ENCODE assay signal across 22 cellular contexts in genomic region chr22:23116506-23117263, GRCh38. TPM values are rescaled to one million over a fixed set of nuclear protein-coding genes. Genes with fewer than 3 reads are reported as not detected.
DNase-seq lines count a peak whose midpoint lies in the region; ATAC-seq and TF ChIP-seq lines count a peak whose summit lies in the region.
"Had no signal": no experiment of that assay in that cellular context is flagged by ENCODE, and none has a peak within 500 bp of the region (broad histone marks: within the 10 kb centered on the region; RNA-seq: fewer than 3 reads in every experiment).

No MANE protein-coding gene starts in this region.

- no peaks in the 10 kb centered on the region for H3K79me2 ChIP-seq in neural progenitor cell (ENCODE audit: low read depth)

- peaks cover 2% of the 10 kb centered on the region for H3K27me3 Mint-ChIP-seq in neural progenitor cell (ENCODE audit: insufficient read depth, low read depth)
- H3K27me3 Mint-ChIP-seq: CD4-positive, alpha-beta T cell had no signal

- no peaks in the 10 kb centered on the region for H3K9me3 Mint-ChIP-seq in neural progenitor cell
- H3K9me3 Mint-ChIP-seq: CD4-positive, alpha-beta T cell had no signal

- no peak overlapping the region for H3K4me3 Mint-ChIP-seq in neural progenitor cell
- H3K4me3 Mint-ChIP-seq: CD4-positive, alpha-beta T cell had no signal

- peaks cover 11% of the 10 kb centered on the region for H4K20me1 ChIP-seq in BLaER1
- peaks cover 23% of the 10 kb centered on the region for H4K20me1 ChIP-seq in neural progenitor cell (ENCODE audit: low read depth)

- H3K36me3 ChIP-seq in BLaER1 (peaks cover 8% of the 10 kb centered on the region; the same call in 1 of the 2 replicates), Panc1 (ENCODE audit: control insufficient read depth, insufficient read depth, low read length) (no peaks in the 10 kb centered on the region), neural progenitor cell (no peaks in the 10 kb centered on the region)
- H3K36me3 ChIP-seq: BE2C, HAP-1 had no signal

- no peak overlapping the region for H3K4me3 ChIP-seq in BLaER1
- no peak overlapping the region for H3K4me3 ChIP-seq in Panc1 (ENCODE audit: low read depth in 2 of 2, low read length in 2 of 2)
- H3K4me3 ChIP-seq in dorsolateral prefrontal cortex, result no peak overlapping the region
- H3K4me3 ChIP-seq in neural progenitor cell, result no peak overlapping the region
- H3K4me3 ChIP-seq: GM23248, HAP-1 had no signal

- no peak overlapping the region for H2AFZ ChIP-seq in neural progenitor cell (replicated peaks)
- H2AFZ ChIP-seq: GM23248 had no signal

- CTCF ChIA-PET in Panc1 (lab: Charles Lee), result no interaction called here

- peak overlapping the region; percentile 84 for H3K27ac ChIP-seq in BLaER1
- H3K27ac ChIP-seq in Panc1 (ENCODE audit: low read length), result no peak overlapping the region
- H3K27ac ChIP-seq in dorsolateral prefrontal cortex, result peak overlapping the region; percentile 76 to 100 (median 99)
- no peak overlapping the region for H3K27ac ChIP-seq in neural progenitor cell
- no peak overlapping the region for H3K27ac ChIP-seq in foreskin keratinocyte
- H3K27ac ChIP-seq: GM23248, KMS-11 had no signal

- POLR2A ChIA-PET in Panc1 (lab: Charles Lee), result no interaction called here

- H3K27ac Mint-ChIP-seq in neural progenitor cell, result no peak overlapping the region

- in situ Hi-C loops in Panc1 (cut with HindIII; ENCODE audit: low pct_unique_long_range_greater_than_20kb, low sequenced_read_pairs), result no loop called here

- H3K36me3 Mint-ChIP-seq in neural progenitor cell, result no peaks in the 10 kb centered on the region

- TF ChIP-seq CTCF in Panc1 (IDR thresholded peaks at IDR 0.05) (no peak), dorsolateral prefrontal cortex (IDR thresholded peaks at IDR 0.05 in 54 of 56, conservative IDR thresholded peaks at IDR 0.05 in 2 of 56; ENCODE audit: low read depth in 1 of 56, partially characterized antibody in 56 of 56) (no peak), neural progenitor cell (IDR thresholded peaks at IDR 0.05) (no peak), foreskin keratinocyte (conservative IDR thresholded peaks at IDR 0.05) (no peak)

- DNase-seq in Panc1 (ENCODE audit: low read depth, low spot score), result no peak
- no peak for DNase-seq in dorsolateral prefrontal cortex
- DNase-seq in neural progenitor cell (ENCODE audit: low spot score), result no peak
- no peak for DNase-seq in NCI-H146 treated with DMSO at 0.1 percent for 48 hours (lab: John Stamatoyannopoulos, UW; ENCODE audit: unreplicated experiment)
- DNase-seq in foreskin keratinocyte, result no peak
- DNase-seq: BE2C; Caco-2; CD4-positive, alpha-beta T cell; DMS 273 treated with DMSO at 0.1 percent for 48 hours; DMS79 treated with DMSO at 0.1 percent for 48 hours; GM23248; NCI-H1092 treated with DMSO at 0.1 percent for 48 hours; NCI-H1436 treated with DMSO at 0.1 percent for 48 hours; NCI-H2029 treated with DMSO at 0.1 percent for 48 hours; NCI-H446 treated with DMSO at 0.1 percent for 48 hours; NCI-H526 treated with DMSO at 0.1 percent for 48 hours; OCI-M1; SHP77 had no signal

- H3K4me1 Mint-ChIP-seq in neural progenitor cell, result no peaks in the 10 kb centered on the region

- intact Hi-C loops in Panc1 (cut with micrococcal nuclease; ENCODE audit: unreplicated experiment) (no loop called here), dorsolateral prefrontal cortex (cut with DNase I) (no loop called here)

- H3K4me2 ChIP-seq in BLaER1, result peak overlapping the region; percentile 94
- no peak overlapping the region for H3K4me2 ChIP-seq in neural progenitor cell
- H3K4me2 ChIP-seq: KMS-11 had no signal

- no peaks in the 10 kb centered on the region for H3K9me3 ChIP-seq in BLaER1
- no peaks in the 10 kb centered on the region for H3K9me3 ChIP-seq in Panc1 (ENCODE audit: control insufficient read depth, insufficient read depth, low read depth, low read length)
- no peaks in the 10 kb centered on the region for H3K9me3 ChIP-seq in neural progenitor cell (ENCODE audit: low read depth)
- H3K9me3 ChIP-seq: BE2C, Caco-2, HAP-1 had no signal

- ATAC-seq in Panc1 (peak; percentile 44), HG03135 (IDR thresholded peaks at IDR 0.05; ENCODE audit: unreplicated experiment) (no peak), foreskin keratinocyte (no peak)

- H3K27me3 ChIP-seq in BLaER1 (no peaks in the 10 kb centered on the region), Panc1 (ENCODE audit: control insufficient read depth, insufficient read depth, low read length) (no peaks in the 10 kb centered on the region), dorsolateral prefrontal cortex (no peaks in the 10 kb centered on the region), neural progenitor cell (no peaks in the 10 kb centered on the region), foreskin keratinocyte (no peaks in the 10 kb centered on the region)
- H3K27me3 ChIP-seq: BE2C had no signal

- 0 out of 2 replicates have a peak overlapping the region, but pooled peaks have one; percentile 43 for H3K9ac ChIP-seq in BLaER1
- H3K9ac ChIP-seq in neural progenitor cell, result peak overlapping the region; percentile 1
- H3K9ac ChIP-seq: GM23248, KMS-11 had no signal

- H3K4me1 ChIP-seq in BLaER1, result peaks cover 96% of the 10 kb centered on the region
- H3K4me1 ChIP-seq in Panc1 (ENCODE audit: control insufficient read depth, insufficient read depth, low read length), result no peaks in the 10 kb centered on the region
- no peaks in the 10 kb centered on the region for H3K4me1 ChIP-seq in neural progenitor cell
- no peaks in the 10 kb centered on the region for H3K4me1 ChIP-seq in foreskin keratinocyte
- H3K4me1 ChIP-seq: Caco-2, HAP-1 had no signal

- no TSS peak for BruUV-seq in Panc1 (replicated peaks; lab: Mats Ljungman, UMichigan)

- H3F3A ChIP-seq in neural progenitor cell (ENCODE audit: low read depth), result no peaks in the 10 kb centered on the region

RNA-seq across cellular contexts. Expression of gene RSPH14, which starts 25.1 kb away (rescaled TPM):
- total RNA-seq in Panc1 (2021; ENCODE audit: unreplicated experiment), result 0.57 TPM
- polyA plus RNA-seq in Panc1 (2012; ENCODE audit: insufficient read length), result 0.47 TPM
- 10 to 100 TPM in 84 of 120 experiments, 1 to 10 TPM in 36; 3.0 to 22.3 (median 11.9) TPM for total RNA-seq in dorsolateral prefrontal cortex
- 0.43 and 2.0 TPM in 2 replicates for total RNA-seq in neural progenitor cell (ENCODE audit: low replicate concordance)
- not detected in 2 replicates for total RNA-seq in foreskin keratinocyte
- 0.36 TPM in 1 of 2 replicates, not detected in the other for polyA plus RNA-seq in foreskin keratinocyte
- total RNA-seq: GM23248 had no signal
- polyA plus RNA-seq: GM23248 had no signal

RNA-seq across cellular contexts. Expression of gene RAB36, which starts 28.6 kb away (rescaled TPM):
- total RNA-seq in Panc1 (2021; ENCODE audit: unreplicated experiment), result 4.1 TPM
- 3.5 TPM for polyA plus RNA-seq in Panc1 (2012; ENCODE audit: insufficient read length)
- 10 to 100 TPM in 101 of 120 experiments, 1 to 10 TPM in 19; 7.2 to 20.6 (median 12.3) TPM for total RNA-seq in dorsolateral prefrontal cortex
- 2.1 and 2.9 TPM in 2 replicates for total RNA-seq in neural progenitor cell (ENCODE audit: low replicate concordance)
- 3.2 and 4.4 TPM in 2 replicates for total RNA-seq in foreskin keratinocyte
- 2.6 and 3.4 TPM in 2 replicates for polyA plus RNA-seq in foreskin keratinocyte

RNA-seq across cellular contexts. Expression of gene GNAZ, which starts 46.4 kb away (rescaled TPM):
- 11.9 TPM for total RNA-seq in Panc1 (2021; ENCODE audit: unreplicated experiment)
- 11.3 TPM for polyA plus RNA-seq in Panc1 (2012; ENCODE audit: insufficient read length)
- 100 to 1,000 TPM in 10 of 120 experiments, 10 to 100 TPM in 110; 66.2 to 113 (median 85.3) TPM for total RNA-seq in dorsolateral prefrontal cortex
- 16.5 and 31.3 TPM in 2 replicates for total RNA-seq in neural progenitor cell (ENCODE audit: low replicate concordance)
- total RNA-seq in foreskin keratinocyte, result 0.27 and 0.28 TPM in 2 replicates
- polyA plus RNA-seq in foreskin keratinocyte, result 0.07 and 0.12 TPM in 2 replicates

Comparison
In these comparisons a context has a peak if more than half of its experiments do, and no peak if none do; other contexts are left out.
1. H3K27ac ChIP-seq: peak in BLaER1 (single experiment) and dorsolateral prefrontal cortex (59 of 59); none in Panc1 (single experiment), neural progenitor cell (single experiment) and foreskin keratinocyte (single experiment).
2. RNA of gene GNAZ, which starts 46.4 kb away (total RNA-seq): 66.2 to 113 TPM in dorsolateral prefrontal cortex, 16.5 to 31.3 TPM in neural progenitor cell and 11.9 TPM in Panc1 (single experiment); 0.27 to 0.28 TPM in foreskin keratinocyte; every median in the first group is over 10 times any median in the second.